ENCODE assay signal across 8 cellular contexts in genomic region chr4:153223418-153223792, GRCh38. TPM values are rescaled to one million over a fixed set of nuclear protein-coding genes. Genes with fewer than 3 reads are reported as not detected.
DNase-seq lines count a peak whose midpoint lies in the region; ATAC-seq and TF ChIP-seq lines count a peak whose summit lies in the region.

No MANE protein-coding gene starts in this region.

- H3K4me1 ChIP-seq in gastroesophageal sphincter (peaks cover 0 to 60% (median 0%) of the 10 kb centered on the region in 3 donors), sigmoid colon (peaks cover 0 to 44% (median 25%) of the 10 kb centered on the region in 4 donors)

- TF ChIP-seq CTCF in gastroesophageal sphincter (IDR thresholded peaks at IDR 0.05) (no peak), sigmoid colon (IDR thresholded peaks at IDR 0.05) (no peak)

- peak; percentile 8 for DNase-seq in SK-N-DZ (ENCODE audit: low spot score)
- DNase-seq in sigmoid colon = no peak
- no peak for DNase-seq in inferior parietal cortex (ENCODE audit: extremely low spot score)
- DNase-seq in pons (ENCODE audit: low spot score) = no peak

- ATAC-seq in GM19455 (IDR thresholded peaks at IDR 0.05; ENCODE audit: unreplicated experiment) = peak; percentile 25
- peak; percentile 16 for ATAC-seq in gastroesophageal sphincter
- no peak for ATAC-seq in HG03097 (IDR thresholded peaks at IDR 0.05; ENCODE audit: low FRiP score, unreplicated experiment)
- ATAC-seq in GM18907 (IDR thresholded peaks at IDR 0.05; ENCODE audit: unreplicated experiment) = no peak

- TF ChIP-seq POLR2A in gastroesophageal sphincter (IDR thresholded peaks at IDR 0.05) (no peak), sigmoid colon (IDR thresholded peaks at IDR 0.05) (no peak)

- 4 to 6% methylated on average over 3 to 9 of the region's 9 CpGs for WGBS in gastroesophageal sphincter (ENCODE audit: low coverage in 1 of 2), 2 donors
- 28 to 51% methylated on average over 9 of the region's 9 CpGs for WGBS in sigmoid colon, 2 donors

- no peaks in the 10 kb centered on the region for H3K36me3 ChIP-seq in gastroesophageal sphincter
- no peaks in the 10 kb centered on the region for H3K36me3 ChIP-seq in sigmoid colon

- no peak for TF ChIP-seq EP300 in gastroesophageal sphincter (IDR thresholded peaks at IDR 0.05)
- no peak for TF ChIP-seq EP300 in sigmoid colon (IDR thresholded peaks at IDR 0.05)

- H3K9me3 ChIP-seq in gastroesophageal sphincter (no peaks in the 10 kb centered on the region), sigmoid colon (no peaks in the 10 kb centered on the region)

- peak overlapping the region; percentile 53 to 73 for H3K4me3 ChIP-seq in gastroesophageal sphincter
- peak overlapping the region; percentile 62 to 81 (median 69) for H3K4me3 ChIP-seq in sigmoid colon

- H3K27ac ChIP-seq in gastroesophageal sphincter (peak overlapping the region; percentile 71 to 96 (median 94)), sigmoid colon (peak overlapping the region; percentile 90 to 96 (median 94))

- no peaks in the 10 kb centered on the region for H3K27me3 ChIP-seq in gastroesophageal sphincter
- no peaks in the 10 kb centered on the region for H3K27me3 ChIP-seq in sigmoid colon

- intact Hi-C loops in sigmoid colon (cut with DNase I) = loop anchor here (5.0 kb wide), 2 partner anchors 71 to 94 kb away; no protein-coding TSS in a partner anchor

RNA-seq across cellular contexts. Expression of gene TRIM2, which starts 19.2 kb away (rescaled TPM):
- polyA plus RNA-seq in SK-N-DZ (2014; cell fraction: cytosol; rRNA removed) = 27.6 and 36.5 TPM in 2 replicates
- polyA plus RNA-seq in SK-N-DZ (2014; cell fraction: nucleus; rRNA removed) = 18.9 and 20.8 TPM in 2 replicates
- total RNA-seq in gastroesophageal sphincter (10 to 100 TPM; 31.2 to 59.2 (median 44.4) TPM), sigmoid colon (10 to 100 TPM; 31.6 to 51.7 (median 34.7) TPM)
- 10 to 100 TPM; 19.8 to 26.8 (median 25.5) TPM for polyA plus RNA-seq in sigmoid colon

Comparison
In these comparisons a context has a peak if more than half of its experiments do, and no peak if none do; other contexts are left out.
1. ATAC-seq: peak in GM19455 (single experiment) and gastroesophageal sphincter (single experiment); none in HG03097 (single experiment) and GM18907 (single experiment).